In the genomic region with DNA sequence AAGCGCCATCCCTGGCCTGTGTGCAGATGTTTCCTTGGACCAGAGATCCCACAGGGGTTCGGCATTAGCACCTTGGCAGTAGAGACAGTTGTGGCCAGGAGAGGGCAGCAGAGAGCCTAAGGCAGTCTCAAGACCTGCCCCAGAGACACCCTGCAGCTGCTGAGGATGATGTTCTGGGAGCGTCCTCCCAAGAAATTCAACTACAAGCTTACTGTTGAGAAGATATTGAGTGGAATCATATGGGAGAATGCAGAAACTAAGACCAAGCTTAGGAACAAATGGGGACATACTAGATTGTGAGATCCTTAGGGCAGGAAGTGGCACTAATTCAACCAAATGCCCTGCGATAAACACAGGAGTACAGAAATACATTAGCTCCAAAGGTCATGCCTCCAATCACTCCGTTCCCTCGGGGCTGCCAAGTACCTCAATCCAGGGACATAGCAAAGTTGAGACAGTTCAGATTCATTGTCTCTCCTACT, we compare ENCODE assay signal across 8 cellular contexts. TPM values are rescaled to one million over a fixed set of nuclear protein-coding genes. Genes with fewer than 3 reads are reported as not detected.
DNase-seq lines count a peak whose midpoint lies in the region; ATAC-seq, FAIRE-seq and TF ChIP-seq lines count a peak whose summit lies in the region.

No MANE protein-coding gene starts in this region.

- no peaks in the 10 kb centered on the region for H3K27me3 Mint-ChIP-seq in activated B cell treated with CpG ODN at 0.5 μM for 24 hours

- peak; percentile 83 for TF ChIP-seq CTCF in activated B cell treated with CpG ODN at 0.5 μM for 24 hours (IDR thresholded peaks at IDR 0.05)
- TF ChIP-seq CTCF in bronchial epithelial cell (IDR thresholded peaks at IDR 0.05; ENCODE audit: insufficient read depth, low read length, severe bottlenecking): peak; percentile 98
- peak; percentile 98 for TF ChIP-seq CTCF in kidney epithelial cell (IDR thresholded peaks at IDR 0.05; ENCODE audit: insufficient read depth, low read length, poor library complexity, severe bottlenecking)

- no peak overlapping the region for H3K27ac Mint-ChIP-seq in activated B cell treated with CpG ODN at 0.5 μM for 24 hours

- H3K4me1 Mint-ChIP-seq in activated B cell treated with CpG ODN at 0.5 μM for 24 hours: peaks cover 14% of the 10 kb centered on the region

- peak overlapping the region; percentile 66 for H3K4me3 Mint-ChIP-seq in activated B cell treated with CpG ODN at 0.5 μM for 24 hours

- peak; percentile 93 for ATAC-seq in GM18519 (IDR thresholded peaks at IDR 0.05; ENCODE audit: low FRiP score, unreplicated experiment)
- ATAC-seq in HG03039 (IDR thresholded peaks at IDR 0.05; ENCODE audit: unreplicated experiment): peak; percentile 97
- ATAC-seq in activated B cell treated with CpG ODN at 0.5 μM for 24 hours (ENCODE audit: low read depth): peak; percentile 98

- FAIRE-seq in bronchial epithelial cell (lab: Jason Lieb, UNC): no peak

- intact Hi-C loops in activated B cell treated with CpG ODN at 0.5 μM for 24 hours (cut with micrococcal nuclease): loop anchor here (1.0 to 5.0 kb wide), 11 partner anchors 77 to 683 kb away; a partner anchor contains a TSS

- in situ Hi-C loops in ACHN (cut with HindIII; ENCODE audit: low pct_ligation_motif_present, low pct_unique_long_range_greater_than_20kb, low sequenced_read_pairs): no loop called here

- H3K4me3 ChIP-seq in bronchial epithelial cell (ENCODE audit: low read depth, low read length) (no peak overlapping the region), kidney epithelial cell (ENCODE audit: low read depth, low read length) (no peak overlapping the region)

- peaks cover 5% of the 10 kb centered on the region for H3K36me3 Mint-ChIP-seq in activated B cell treated with CpG ODN at 0.5 μM for 24 hours (ENCODE audit: low read depth)

- POLR2A ChIA-PET in activated B cell treated with CpG ODN at 0.5 μM for 24 hours (lab: Charles Lee): interaction anchor here (0.7 to 2.7 kb wide), 12 partner anchors 8 to 165 kb away, joined by 3 to 27 read pairs (median 5); a partner anchor contains a TSS

- peak; percentile 64 for DNase-seq in ACHN
- DNase-seq in NCI-H2171 (lab: John Stamatoyannopoulos, UW): peak; percentile 56
- DNase-seq in activated B cell treated with CpG ODN at 0.5 μM for 24 hours: peak; percentile 71
- peak; percentile 70 for DNase-seq in bronchial epithelial cell (ENCODE audit: low read depth)
- peak; percentile 43 for DNase-seq in kidney epithelial cell (ENCODE audit: low read depth)
- peak; percentile 85 for DNase-seq in stimulated activated CD4-positive, alpha-beta T cell treated with anti-CD3 and anti-CD28 coated beads, Interleukin-2, amount 100 ng/mL, for 4 hours (ENCODE audit: low read depth)

- H3K27me3 ChIP-seq in bronchial epithelial cell (ENCODE audit: control insufficient read depth, insufficient read depth, low read length) (peaks cover 1% of the 10 kb centered on the region), kidney epithelial cell (ENCODE audit: control insufficient read depth, insufficient read depth, low read length) (no peaks in the 10 kb centered on the region)

- CTCF ChIA-PET in activated B cell treated with CpG ODN at 0.5 μM for 24 hours (lab: Charles Lee): interaction anchor here (0.5 to 8.2 kb wide), 54 partner anchors 9 to 1130 kb away, joined by 3 to 114 read pairs (median 6); a partner anchor contains a TSS

- H3K36me3 ChIP-seq in bronchial epithelial cell (ENCODE audit: control insufficient read depth, insufficient read depth, low read length) (no peaks in the 10 kb centered on the region), kidney epithelial cell (ENCODE audit: control insufficient read depth, insufficient read depth, low read length) (no peaks in the 10 kb centered on the region)

- H3K9me3 Mint-ChIP-seq in activated B cell treated with CpG ODN at 0.5 μM for 24 hours: no peaks in the 10 kb centered on the region

RNA-seq across cellular contexts. Expression of a gene that starts 2.0 kb away (rescaled TPM):
- total RNA-seq in activated B cell treated with CpG ODN at 0.5 μM for 24 hours: 4.9 and 8.1 TPM in 2 replicates
- not detected in 2 replicates for total RNA-seq in bronchial epithelial cell
- total RNA-seq in kidney epithelial cell: not detected in 2 replicates
